Comparison of ENCODE assay signal across 22 cellular contexts in the genomic region with DNA sequence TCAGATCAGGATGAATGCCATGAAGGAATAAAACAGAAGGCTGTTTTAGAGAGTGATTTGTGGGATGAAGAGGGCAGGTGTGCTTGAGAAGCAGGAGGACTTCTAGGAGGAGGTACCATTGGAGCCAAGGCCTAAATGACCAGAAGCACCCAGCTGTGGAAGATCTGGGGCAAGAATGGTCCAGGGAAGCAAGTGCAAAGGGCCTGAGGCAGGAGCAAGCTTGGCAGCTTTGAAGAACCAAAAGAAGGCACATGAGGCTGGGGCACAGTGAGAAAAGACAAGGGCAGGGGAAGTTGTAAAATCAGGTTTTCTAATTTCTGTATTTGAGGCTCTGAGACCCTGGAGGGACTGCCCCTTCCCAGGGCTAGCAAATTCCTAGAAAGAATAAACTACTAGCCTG. TPM values are rescaled to one million over a fixed set of nuclear protein-coding genes. Genes with fewer than 3 reads are reported as not detected.
"Had no signal": no experiment of that assay in that cellular context is flagged by ENCODE, and none has a peak within 500 bp of the region (broad histone marks: within the 10 kb centered on the region; RNA-seq: fewer than 3 reads in every experiment).

No MANE protein-coding gene starts in this region.

- H3K4me3 Mint-ChIP-seq: activated CD4-positive, alpha-beta memory T cell treated with anti-CD3 and anti-CD28 coated beads, Interleukin-2, amount 10 ng/mL, durations not matched to agents 7 days and 5 days; activated CD4-positive, alpha-beta T cell treated with anti-CD3 and anti-CD28 coated beads for 36 hours; activated naive CD8-positive, alpha-beta T cell treated with anti-CD3 and anti-CD28 coated beads, Interleukin-2, amount 50 U/mL, for 24 hours; brain; central memory CD8-positive, alpha-beta T cell; T-cell had no signal

- DNase-seq: activated CD4-positive, alpha-beta memory T cell treated with anti-CD3 and anti-CD28 coated beads, Interleukin-2, amount 10 ng/mL, durations not matched to agents 7 days and 5 days; activated CD4-positive, alpha-beta T cell treated with anti-CD3 and anti-CD28 coated beads for 36 hours; activated CD4-positive, alpha-beta T cell treated with anti-CD3 and anti-CD28 coated beads, Interleukin-2, amount 50 U/mL, for 1 hour; activated CD8-positive, alpha-beta memory T cell treated with anti-CD3 and anti-CD28 coated beads, Interleukin-2, amount 50 U/mL, for 48 hours; activated naive CD4-positive, alpha-beta T cell treated with anti-CD3 and anti-CD28 coated beads, Interleukin-2, amount 50 U/mL, for 16 hours; activated naive CD8-positive, alpha-beta T cell treated with anti-CD3 and anti-CD28 coated beads, Interleukin-2, amount 50 U/mL, for 24 hours; activated T-cell treated with anti-CD3 and anti-CD28 coated beads, Interleukin-2, amount 50 U/mL, for 1 hour; amniotic stem cell; MG63; MV-4-11; NCI-H1417 treated with DMSO at 0.1 percent for 48 hours; NCI-H1694; NCI-H345; NCI-H526 treated with DMSO at 0.1 percent for 48 hours; NCI-H82; SIG-M5; T-cell; T-helper 2 cell; T1000 had no signal

- ATAC-seq: activated CD4-positive, alpha-beta T cell treated with anti-CD3 and anti-CD28 coated beads for 36 hours; activated naive CD8-positive, alpha-beta T cell treated with anti-CD3 and anti-CD28 coated beads, Interleukin-2, amount 50 U/mL, for 24 hours; T-cell had no signal

- H3K36me3 Mint-ChIP-seq: T-cell had no signal

- H3K27ac Mint-ChIP-seq: activated CD4-positive, alpha-beta memory T cell treated with anti-CD3 and anti-CD28 coated beads, Interleukin-2, amount 10 ng/mL, durations not matched to agents 7 days and 5 days; activated CD4-positive, alpha-beta T cell treated with anti-CD3 and anti-CD28 coated beads for 36 hours; activated naive CD8-positive, alpha-beta T cell treated with anti-CD3 and anti-CD28 coated beads, Interleukin-2, amount 50 U/mL, for 24 hours; brain; T-cell had no signal

- H3K9me3 Mint-ChIP-seq: activated CD4-positive, alpha-beta memory T cell treated with anti-CD3 and anti-CD28 coated beads, Interleukin-2, amount 10 ng/mL, durations not matched to agents 7 days and 5 days; activated naive CD8-positive, alpha-beta T cell treated with anti-CD3 and anti-CD28 coated beads, Interleukin-2, amount 50 U/mL, for 24 hours; brain; central memory CD8-positive, alpha-beta T cell; T-cell had no signal

- H3K4me1 Mint-ChIP-seq: activated CD4-positive, alpha-beta memory T cell treated with anti-CD3 and anti-CD28 coated beads, Interleukin-2, amount 10 ng/mL, durations not matched to agents 7 days and 5 days; activated CD4-positive, alpha-beta T cell treated with anti-CD3 and anti-CD28 coated beads for 36 hours; activated naive CD8-positive, alpha-beta T cell treated with anti-CD3 and anti-CD28 coated beads, Interleukin-2, amount 50 U/mL, for 24 hours; central memory CD8-positive, alpha-beta T cell; T-cell had no signal

RNA-seq across cellular contexts. Expression of a gene that starts 9.8 kb away (rescaled TPM):
- total RNA-seq: activated CD4-positive, alpha-beta memory T cell treated with anti-CD3 and anti-CD28 coated beads, Interleukin-2, amount 10 ng/mL, durations not matched to agents 7 days and 5 days; OCI-LY7 had no signal
